In genomic region chr5:135834639-135835529, GRCh38 we compare ENCODE assay signal across 9 cellular contexts. TPM values are rescaled to one million over a fixed set of nuclear protein-coding genes. Genes with fewer than 3 reads are reported as not detected.
DNase-seq lines count a peak whose midpoint lies in the region; ATAC-seq and TF ChIP-seq lines count a peak whose summit lies in the region.
"Had no signal": no experiment of that assay in that cellular context is flagged by ENCODE, and none has a peak within 500 bp of the region (broad histone marks: within the 10 kb centered on the region; RNA-seq: fewer than 3 reads in every experiment).

TSS of gene SLC25A48 (plus strand) at chr5:135834663. CDS start at chr5:135834848, 185 bp downstream.

- TF ChIP-seq CTCF in fibroblast of lung (conservative IDR thresholded peaks at IDR 0.05 in 1 of 2, IDR thresholded peaks at IDR 0.05 in 1 of 2; ENCODE audit: low read depth in 1 of 2, low read length in 2 of 2) (peak in 1 of 2 donors; percentile 40), neural cell (IDR thresholded peaks at IDR 0.05; ENCODE audit: poor library complexity, severe bottlenecking) (peak; percentile 89)

- H3K27ac ChIP-seq in HUES48 (ENCODE audit: low read depth, low read length) (no peak within 1 kb of the TSS), fibroblast of lung (ENCODE audit: insufficient read depth, low read length) (no peak within 1 kb of the TSS), neural cell (ENCODE audit: low read length) (no peak within 1 kb of the TSS)

- no peak within 1 kb of the TSS for H3K4me3 Mint-ChIP-seq in activated CD4-positive, alpha-beta T cell treated with anti-CD3 and anti-CD28 coated beads for 36 hours
- H3K4me3 Mint-ChIP-seq: activated naive CD8-positive, alpha-beta T cell had no signal

- DNase-seq in activated CD4-positive, alpha-beta T cell treated with anti-CD3 and anti-CD28 coated beads for 36 hours = peak; percentile 68
- DNase-seq in activated CD4-positive, alpha-beta T cell treated with anti-CD3 and anti-CD28 coated beads, Interleukin-2, amount 50 U/mL, for 4 hours = no peak
- DNase-seq in SKM-1 (lab: John Stamatoyannopoulos, UW; ENCODE audit: unreplicated experiment) (peak; percentile 37), fibroblast of lung (ENCODE audit: low read depth in 2 of 2) (peak in 1 of 2 donors; percentile 39)
- no peak for DNase-seq in stimulated activated naive CD4-positive, alpha-beta T cell treated with Interleukin-2 at 50 U/mL for 16 hours (lab: John Stamatoyannopoulos, UW)

- no peaks in the 10 kb centered on the region for H3K79me2 ChIP-seq in fibroblast of lung (ENCODE audit: control insufficient read depth, insufficient read depth, low read length)
- no peaks in the 10 kb centered on the region for H3K79me2 ChIP-seq in neural cell (replicated peaks; ENCODE audit: insufficient read depth, low read length)

- POLR2A ChIA-PET in activated CD4-positive, alpha-beta T cell treated with anti-CD3 and anti-CD28 coated beads for 36 hours (lab: Charles Lee) = no interaction called here

- H2AFZ ChIP-seq in fibroblast of lung (ENCODE audit: low read length) = no peak within 1 kb of the TSS
- H2AFZ ChIP-seq in neural cell (ENCODE audit: low read depth, low read length) = no peak within 1 kb of the TSS

- peak within 1 kb of the TSS; percentile 69 for H3K9ac ChIP-seq in HUES48 (ENCODE audit: low read depth, low read length)
- H3K9ac ChIP-seq in fibroblast of lung (ENCODE audit: insufficient read depth, low read length) = no peak within 1 kb of the TSS
- peak within 1 kb of the TSS; percentile 30 for H3K9ac ChIP-seq in neural cell (ENCODE audit: low read length)

- H3K4me1 ChIP-seq in HUES48 (ENCODE audit: control insufficient read depth, insufficient read depth, low read length) = no peaks in the 10 kb centered on the region
- no peaks in the 10 kb centered on the region for H3K4me1 ChIP-seq in fibroblast of lung (ENCODE audit: control insufficient read depth, extremely low read depth, insufficient read depth, low read length)

- H3K9me3 Mint-ChIP-seq in activated CD4-positive, alpha-beta T cell treated with anti-CD3 and anti-CD28 coated beads for 36 hours (ENCODE audit: low read depth) = peaks cover 8% of the 10 kb centered on the region

- peaks cover 65% of the 10 kb centered on the region for H3K27me3 ChIP-seq in HUES48 (ENCODE audit: control insufficient read depth, insufficient read depth, low read length)
- peaks cover 12% of the 10 kb centered on the region for H3K27me3 ChIP-seq in fibroblast of lung (ENCODE audit: control insufficient read depth, insufficient read depth, low read length)
- H3K27me3 ChIP-seq in neural cell (ENCODE audit: insufficient read depth, low read depth, low read length) = peaks cover 51% of the 10 kb centered on the region

- intact Hi-C loops in activated CD4-positive, alpha-beta T cell treated with anti-CD3 and anti-CD28 coated beads for 36 hours (cut with DNase I, micrococcal nuclease) = no loop called here

- peak; percentile 51 for TF ChIP-seq RAD21 in neural cell (conservative IDR thresholded peaks at IDR 0.05)

- H3K4me3 ChIP-seq in HUES48 (ENCODE audit: low read depth, low read length) (peak within 1 kb of the TSS; percentile 84), fibroblast of lung (replicated peaks in 1 of 4; ENCODE audit: control extremely low read depth in 1 of 4, insufficient read depth in 1 of 4, low read depth in 3 of 4, low read length in 4 of 4) (peak within 1 kb of the TSS in 2 of 4 experiments; percentile 8 to 10), neural cell (ENCODE audit: low read length) (peak within 1 kb of the TSS; percentile 83)

- H3K36me3 Mint-ChIP-seq in activated CD4-positive, alpha-beta T cell treated with anti-CD3 and anti-CD28 coated beads for 36 hours (ENCODE audit: low read depth) = no peaks in the 10 kb centered on the region
- H3K36me3 Mint-ChIP-seq: activated naive CD8-positive, alpha-beta T cell had no signal

- H3K9me2 ChIP-seq in neural cell (ENCODE audit: insufficient read depth, low read length) = no peaks in the 10 kb centered on the region

- peak within 1 kb of the TSS; percentile 48 for H3K4me2 ChIP-seq in fibroblast of lung (ENCODE audit: extremely low read depth, insufficient read depth, low read length)
- peak within 1 kb of the TSS; percentile 46 for H3K4me2 ChIP-seq in neural cell (ENCODE audit: low read length)

- peak; percentile 86 for ATAC-seq in activated CD4-positive, alpha-beta T cell treated with anti-CD3 and anti-CD28 coated beads for 36 hours
- no peak for ATAC-seq in HG03097 (IDR thresholded peaks at IDR 0.05; ENCODE audit: low FRiP score, unreplicated experiment)

- CTCF ChIA-PET in activated CD4-positive, alpha-beta T cell treated with anti-CD3 and anti-CD28 coated beads for 36 hours (lab: Charles Lee) = interaction anchor here (0.5 to 1.8 kb wide), 8 partner anchors 12 to 483 kb away, joined by 3 to 7 read pairs (median 3); no protein-coding TSS in a partner anchor

- H3K36me3 ChIP-seq in HUES48 (ENCODE audit: control insufficient read depth, insufficient read depth, low read length) (no peaks in the 10 kb centered on the region), fibroblast of lung (ENCODE audit: control insufficient read depth, insufficient read depth, low read length) (no peaks in the 10 kb centered on the region), neural cell (ENCODE audit: insufficient read depth, low read length) (no peaks in the 10 kb centered on the region)

- H3K9me3 ChIP-seq in HUES48 (ENCODE audit: control insufficient read depth, insufficient read depth, low read length) (peaks cover 5% of the 10 kb centered on the region; the same call in 1 of the 2 replicates), fibroblast of lung (ENCODE audit: control insufficient read depth, insufficient read depth, low read depth, low read length) (no peaks in the 10 kb centered on the region), neural cell (ENCODE audit: low read length) (no peaks in the 10 kb centered on the region)

- no peaks in the 10 kb centered on the region for H3F3A ChIP-seq in neural cell (ENCODE audit: insufficient read depth, low read length, poor library complexity, severe bottlenecking)

- H4K20me1 ChIP-seq in fibroblast of lung (ENCODE audit: control insufficient read depth, extremely low read depth, insufficient read depth, low read length) (no peaks in the 10 kb centered on the region), neural cell (ENCODE audit: insufficient read depth) (no peaks in the 10 kb centered on the region)

- peaks cover 63% of the 10 kb centered on the region for H3K27me3 Mint-ChIP-seq in activated CD4-positive, alpha-beta T cell treated with anti-CD3 and anti-CD28 coated beads for 36 hours

- no peak within 1 kb of the TSS for H3K27ac Mint-ChIP-seq in activated CD4-positive, alpha-beta T cell treated with anti-CD3 and anti-CD28 coated beads for 36 hours
- H3K27ac Mint-ChIP-seq: activated naive CD8-positive, alpha-beta T cell had no signal

- H3K4me1 Mint-ChIP-seq in activated CD4-positive, alpha-beta T cell treated with anti-CD3 and anti-CD28 coated beads for 36 hours = peaks cover 3% of the 10 kb centered on the region

- no peak for TF ChIP-seq EP300 in neural cell (conservative IDR thresholded peaks at IDR 0.05; ENCODE audit: poor library complexity, severe bottlenecking)

TF ChIP-seq in neural cell, 6 proteins besides CTCF, POLR2A, EP300 and RAD21:
- TF ChIP-seq TAF1 (IDR thresholded peaks at IDR 0.05; ENCODE audit: low read depth) (no peak), MXI1 (conservative IDR thresholded peaks at IDR 0.05; ENCODE audit: poor library complexity, severe bottlenecking) (peak; percentile 43), REST (IDR thresholded peaks at IDR 0.05; ENCODE audit: borderline replicate concordance) (no peak), SMC3 (conservative IDR thresholded peaks at IDR 0.05; ENCODE audit: poor library complexity) (no peak)

RNA-seq across cellular contexts. Expression of gene SLC25A48, which starts in this region (rescaled TPM):
- not detected for total RNA-seq in activated CD4-positive, alpha-beta T cell treated with anti-CD3 and anti-CD28 coated beads for 36 hours
- not detected in 2 replicates for total RNA-seq in fibroblast of lung
- not detected in 2 replicates for polyA plus RNA-seq in fibroblast of lung
- not detected in 2 replicates for polyA plus RNA-seq in fibroblast of lung (2012)
- not detected in 2 replicates for polyA minus RNA-seq in fibroblast of lung (ENCODE audit: low replicate concordance)
- polyA plus RNA-seq in neural cell = 1.0 TPM in 1 of 2 replicates, not detected in the other
- not detected in 2 replicates for polyA minus RNA-seq in neural cell

Comparison
In these comparisons a context has a peak if more than half of its experiments do, and no peak if none do; other contexts are left out.
1. Peak in DNase-seq and ATAC-seq in activated CD4-positive, alpha-beta T cell treated with anti-CD3 and anti-CD28 coated beads for 36 hours; RNA of the gene not detected or under 1 TPM.